ENCODE assay signal across 13 cellular contexts in the genomic region with DNA sequence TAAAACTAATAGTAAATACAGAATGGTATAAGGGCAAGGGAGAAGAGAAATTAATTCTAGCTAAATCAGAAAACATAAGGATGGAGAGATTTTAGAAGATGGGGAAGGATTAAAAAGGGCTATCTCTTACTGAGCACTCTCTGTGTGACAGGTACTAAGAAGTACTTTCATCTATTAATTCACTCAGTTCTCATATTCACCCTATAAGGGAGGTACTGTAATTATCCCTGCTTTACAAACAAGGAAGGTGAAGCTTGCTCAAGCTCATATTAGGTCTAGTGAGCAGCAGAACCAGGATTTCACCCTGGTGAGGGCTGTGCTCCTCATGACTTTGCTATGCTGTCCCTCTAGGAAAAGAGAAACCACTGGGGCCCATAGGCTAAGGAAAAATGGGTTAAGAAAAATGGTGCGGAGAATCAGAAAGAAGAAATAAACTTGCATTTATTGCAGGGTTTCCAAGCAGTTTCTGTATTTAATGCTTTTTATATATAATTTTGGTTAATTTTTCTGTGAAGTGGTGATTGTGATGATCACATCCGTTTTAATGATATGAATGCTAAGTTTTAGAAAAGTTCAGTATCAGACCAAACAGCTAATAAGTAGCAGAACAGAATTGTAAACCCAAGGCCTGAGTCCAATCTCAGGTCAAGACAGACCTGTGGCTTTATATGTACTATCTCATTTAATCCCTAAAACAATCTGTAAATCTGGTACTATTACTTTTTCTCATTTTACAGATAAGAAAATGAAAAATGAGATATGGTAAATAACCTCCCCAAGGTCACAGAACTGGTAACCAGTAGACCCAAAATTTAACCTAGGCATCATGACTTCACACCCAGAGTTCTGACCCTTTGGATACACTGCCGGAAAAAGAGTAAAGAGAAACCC. TPM values are rescaled to one million over a fixed set of nuclear protein-coding genes. Genes with fewer than 3 reads are reported as not detected.
DNase-seq lines count a peak whose midpoint lies in the region; ATAC-seq, FAIRE-seq and TF ChIP-seq lines count a peak whose summit lies in the region.
"Had no signal": no experiment of that assay in that cellular context is flagged by ENCODE, and none has a peak within 500 bp of the region (broad histone marks: within the 10 kb centered on the region; RNA-seq: fewer than 3 reads in every experiment).

No MANE protein-coding gene starts in this region.

- no peaks in the 10 kb centered on the region for H3K27me3 ChIP-seq in adipocyte (replicated peaks; ENCODE audit: control insufficient read depth, insufficient read depth, low read length)
- H3K27me3 ChIP-seq: brain microvascular endothelial cell, ovary, testis had no signal

- H3K36me3 Mint-ChIP-seq in HFFc6 (ENCODE audit: low read depth), result no peaks in the 10 kb centered on the region
- no peaks in the 10 kb centered on the region for H3K36me3 Mint-ChIP-seq in natural killer cell

- no peaks in the 10 kb centered on the region for H3K9me3 ChIP-seq in adipocyte (ENCODE audit: control insufficient read depth, low read length)
- H3K9me3 ChIP-seq: esophagus muscularis mucosa, ovary, testis had no signal

- H3K27ac Mint-ChIP-seq in HFFc6 (peak overlapping the region; percentile 42), natural killer cell (peak overlapping the region in 1 of 2 donors; percentile 10)

- H3K9ac ChIP-seq in adipocyte (ENCODE audit: low read length), result no peak overlapping the region

- ATAC-seq in natural killer cell, result no peak

- FAIRE-seq in GM12891 (lab: Jason Lieb, UNC), result no peak

- intact Hi-C loops in natural killer cell (cut with micrococcal nuclease), result no loop called here

- H3K4me3 ChIP-seq in adipocyte (ENCODE audit: low read length), result peak overlapping the region; percentile 92
- H3K4me3 ChIP-seq: ovary had no signal

- H3K4me3 Mint-ChIP-seq in HFFc6, result peak overlapping the region; percentile 90
- peak overlapping the region; percentile 51 for H3K4me3 Mint-ChIP-seq in natural killer cell

- no peaks in the 10 kb centered on the region for H3K9me3 Mint-ChIP-seq in HFFc6
- H3K9me3 Mint-ChIP-seq in natural killer cell, result no peaks in the 10 kb centered on the region

- peak; percentile 58 for DNase-seq in NCI-H510A treated with DMSO at 0.1 percent for 48 hours (lab: John Stamatoyannopoulos, UW)
- no peak for DNase-seq in NCI-H510A (lab: John Stamatoyannopoulos, UW)
- DNase-seq in HFFc6, result no peak
- peak; percentile 21 for DNase-seq in adipocyte (ENCODE audit: low read depth)
- DNase-seq in natural killer cell, result no peak
- DNase-seq in NCI-H2227 (lab: John Stamatoyannopoulos, UW; ENCODE audit: unreplicated experiment), result no peak
- DNase-seq in GM12891 (ENCODE audit: insufficient read length, low spot score), result no peak
- no peak for DNase-seq in stimulated activated CD4-positive, alpha-beta T cell treated with anti-CD3 and anti-CD28 coated beads, Interleukin-15, amount 100 ng/mL, for 24 hours
- DNase-seq: activated CD4-positive, alpha-beta T cell treated with anti-CD3 and anti-CD28 coated beads, Interleukin-2, amount 50 U/mL, for 48 hours; brain microvascular endothelial cell; ovary; testis had no signal

- peaks cover 38% of the 10 kb centered on the region for H3K4me1 Mint-ChIP-seq in HFFc6 (ENCODE audit: low read depth)
- H3K4me1 Mint-ChIP-seq in natural killer cell, result peaks cover 14 to 22% of the 10 kb centered on the region in 2 donors

- TF ChIP-seq CTCF in HFFc6 (IDR thresholded peaks at IDR 0.05) (no peak), natural killer cell (IDR thresholded peaks at IDR 0.05) (no peak)

- no peaks in the 10 kb centered on the region for H3K36me3 ChIP-seq in adipocyte (ENCODE audit: control insufficient read depth, insufficient read depth, low read length, severe bottlenecking)
- H3K36me3 ChIP-seq: brain microvascular endothelial cell, esophagus muscularis mucosa, ovary had no signal

- H3K27me3 Mint-ChIP-seq in HFFc6 (ENCODE audit: insufficient read depth), result peaks cover 3% of the 10 kb centered on the region; the same call in 1 of the 2 replicates
- H3K27me3 Mint-ChIP-seq in natural killer cell (ENCODE audit: low read depth in 2 of 2), result no peaks in the 10 kb centered on the region

- TF ChIP-seq POLR2A in GM12891 (IDR thresholded peaks at IDR 0.05; ENCODE audit: low read depth, low read length), result no peak

- peaks cover 14% of the 10 kb centered on the region for H3K4me1 ChIP-seq in adipocyte (ENCODE audit: control insufficient read depth, insufficient read depth, low read length)
- H3K4me1 ChIP-seq: testis had no signal

TF ChIP-seq in GM12891, 5 proteins besides CTCF, POLR2A, EP300 and RAD21:
- no peak for TF ChIP-seq POU2F2 (IDR thresholded peaks at IDR 0.05; ENCODE audit: low read depth, low read length)
- no peak for TF ChIP-seq POLR2AphosphoS5 (IDR thresholded peaks at IDR 0.05; ENCODE audit: low read depth, low read length)
- no peak for TF ChIP-seq PAX5 (IDR thresholded peaks at IDR 0.05; ENCODE audit: insufficient read depth, low read length, severe bottlenecking)
- no peak for TF ChIP-seq SPI1 (IDR thresholded peaks at IDR 0.05; ENCODE audit: low read depth, low read length)
- no peak for TF ChIP-seq TAF1 (IDR thresholded peaks at IDR 0.05; ENCODE audit: low read depth, low read length)

RNA-seq across cellular contexts. Expression of a gene that starts 1.7 kb away (rescaled TPM):
- 10 to 100 TPM in 5 of 6 experiments, 1 to 10 TPM in 1; 9.9 to 15.6 (median 13.5) TPM for total RNA-seq in HFFc6 (2021; fragmentation: NEBNext Ultra II Directional; extraction: Animal tissue kit (Norgen Biotek cat#: 25700))
- total RNA-seq in natural killer cell, result 10 to 100 TPM; 12.9 to 25.8 (median 16.0) TPM
- 3.1 TPM for polyA plus RNA-seq in GM12891 (2012; ENCODE audit: low read depth, missing spikeins)

RNA-seq across cellular contexts. Expression of a gene that starts 33.7 kb away (rescaled TPM):
- total RNA-seq in HFFc6 (2021; fragmentation: NEBNext Ultra II Directional; extraction: Animal tissue kit (Norgen Biotek cat#: 25700)), result under 1 TPM in 3 of 6 experiments, not detected in 3; 0.06 to 0.09 (median 0.09) TPM
- total RNA-seq in natural killer cell, result under 1 TPM; 0.14 to 0.70 (median 0.27) TPM
- 0.03 TPM for polyA plus RNA-seq in GM12891 (2012; ENCODE audit: low read depth, missing spikeins)

Comparison
In these comparisons a context has a peak if more than half of its experiments do, and no peak if none do; other contexts are left out.
1. DNase-seq: peak in NCI-H510A treated with DMSO at 0.1 percent for 48 hours (single experiment) and adipocyte (single experiment); none in NCI-H510A (single experiment), HFFc6 (single experiment), natural killer cell (single experiment), NCI-H2227 (single experiment), GM12891 (single experiment) and stimulated activated CD4-positive, alpha-beta T cell treated with anti-CD3 and anti-CD28 coated beads, Interleukin-15, amount 100 ng/mL, for 24 hours (single experiment).